ENCODE assay signal across 19 cellular contexts in the genomic region with DNA sequence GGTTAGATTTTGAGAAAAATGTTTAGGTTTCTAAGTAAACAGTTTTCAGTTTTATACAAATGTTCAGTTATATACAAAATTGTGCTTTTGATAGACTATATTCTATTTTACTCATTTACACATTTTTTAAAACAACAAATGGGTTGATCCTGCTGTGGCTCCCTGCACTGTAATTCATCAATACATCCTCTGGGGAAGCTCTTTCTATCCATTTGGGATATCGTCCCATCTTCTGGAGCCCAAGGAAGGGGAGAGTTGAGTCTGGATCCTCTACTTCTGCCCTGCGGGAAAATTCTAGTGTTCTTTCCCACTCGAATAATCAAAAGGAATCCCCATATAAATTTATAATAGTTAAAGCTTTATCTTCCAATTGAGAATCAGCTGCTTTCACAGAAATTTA.
"Had no signal": no experiment of that assay in that cellular context is flagged by ENCODE, and none has a peak within 500 bp of the region (broad histone marks: within the 10 kb centered on the region; RNA-seq: fewer than 3 reads in every experiment).

No MANE protein-coding gene starts in this region.

- H3K27ac ChIP-seq: cardiac muscle cell, esophagus muscularis mucosa, neutrophil, pancreas, psoas muscle, right atrium auricular region, upper lobe of left lung had no signal

- H3K9me3 Mint-ChIP-seq: activated CD4-positive, alpha-beta memory T cell treated with anti-CD3 and anti-CD28 coated beads, Interleukin-2, amount 10 ng/mL, durations not matched to agents 7 days and 5 days had no signal

- H3K36me3 ChIP-seq: cardiac muscle cell, esophagus muscularis mucosa, neutrophil, pancreas, right atrium auricular region, upper lobe of left lung had no signal

- H3K9me3 ChIP-seq: neutrophil, pancreas, psoas muscle had no signal

- DNase-seq: activated CD4-positive, alpha-beta memory T cell treated with anti-CD3 and anti-CD28 coated beads, Interleukin-2, amount 10 ng/mL, durations not matched to agents 7 days and 5 days; activated CD4-positive, alpha-beta T cell treated with anti-CD3 and anti-CD28 coated beads for 48 hours; activated effector memory CD4-positive, alpha-beta T cell treated with anti-CD3 and anti-CD28 coated beads, Interleukin-2, amount 50 U/mL, for 16 hours; activated naive CD4-positive, alpha-beta T cell treated with anti-CD3 and anti-CD28 coated beads, Interleukin-2, amount 50 U/mL, for 16 hours; activated naive CD8-positive, alpha-beta T cell treated with anti-CD3 and anti-CD28 coated beads, Interleukin-2, amount 50 U/mL, for 24 hours; dermis blood vessel endothelial cell; effector CD8-positive, alpha-beta T cell; heart left ventricle; pancreas; psoas muscle; stimulated activated CD4-positive, alpha-beta T cell treated with anti-CD3 and anti-CD28 coated beads, Interleukin-4, amount 100 ng/mL, for 24 hours; stimulated activated naive CD8-positive, alpha-beta T cell treated with anti-CD3 and anti-CD28 coated beads, Interleukin-15, Interleukin-2, amounts not matched to agents 100 U/mL and 50 U/mL, for 24 hours; T-helper 9 cell; upper lobe of left lung had no signal

- H3K4me1 Mint-ChIP-seq: activated CD4-positive, alpha-beta memory T cell treated with anti-CD3 and anti-CD28 coated beads, Interleukin-2, amount 10 ng/mL, durations not matched to agents 7 days and 5 days; activated naive CD8-positive, alpha-beta T cell treated with anti-CD3 and anti-CD28 coated beads, Interleukin-2, amount 50 U/mL, for 24 hours had no signal

- H3K4me3 ChIP-seq: cardiac muscle cell, esophagus muscularis mucosa, heart left ventricle, pancreas, psoas muscle, right atrium auricular region, upper lobe of left lung had no signal

- H3K4me1 ChIP-seq: esophagus muscularis mucosa, pancreas, psoas muscle, right atrium auricular region, upper lobe of left lung had no signal

- H3K4me3 Mint-ChIP-seq: activated CD4-positive, alpha-beta memory T cell treated with anti-CD3 and anti-CD28 coated beads, Interleukin-2, amount 10 ng/mL, durations not matched to agents 7 days and 5 days; activated naive CD8-positive, alpha-beta T cell treated with anti-CD3 and anti-CD28 coated beads, Interleukin-2, amount 50 U/mL, for 24 hours; nephron had no signal

- H3K27me3 ChIP-seq: cardiac muscle cell, esophagus muscularis mucosa, heart left ventricle, pancreas, right atrium auricular region, upper lobe of left lung had no signal

- H3K27ac Mint-ChIP-seq: activated CD4-positive, alpha-beta memory T cell treated with anti-CD3 and anti-CD28 coated beads, Interleukin-2, amount 10 ng/mL, durations not matched to agents 7 days and 5 days; activated naive CD8-positive, alpha-beta T cell treated with anti-CD3 and anti-CD28 coated beads, Interleukin-2, amount 50 U/mL, for 24 hours; nephron had no signal

- ATAC-seq: activated naive CD8-positive, alpha-beta T cell treated with anti-CD3 and anti-CD28 coated beads, Interleukin-2, amount 50 U/mL, for 24 hours; psoas muscle; stimulated activated naive CD8-positive, alpha-beta T cell treated with anti-CD3 and anti-CD28 coated beads, Interleukin-15, Interleukin-2, amounts not matched to agents 100 U/mL and 50 U/mL, for 24 hours had no signal
